Comparison of ENCODE assay signal across 35 cellular contexts in the genomic region with DNA sequence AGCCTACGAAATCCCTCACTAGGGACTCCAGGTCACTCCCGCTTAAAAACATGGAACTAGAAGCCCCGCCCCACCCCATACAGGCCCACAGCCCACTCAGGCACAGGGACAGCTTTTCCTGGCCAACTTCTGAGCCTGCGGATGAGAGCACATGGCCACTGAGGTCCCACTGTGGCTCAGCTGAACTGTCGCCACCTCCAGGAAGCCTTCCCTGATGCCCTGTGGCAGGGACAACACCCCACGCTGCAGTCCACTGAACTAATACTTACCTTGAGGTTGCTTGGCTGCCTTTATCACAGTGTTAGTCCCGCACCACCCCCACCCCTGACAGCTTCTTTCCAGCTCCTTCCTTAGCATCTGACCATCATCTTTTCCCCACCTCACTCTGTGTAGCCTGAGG.
"Had no signal": no experiment of that assay in that cellular context is flagged by ENCODE, and none has a peak within 500 bp of the region (broad histone marks: within the 10 kb centered on the region; RNA-seq: fewer than 3 reads in every experiment).

No MANE protein-coding gene starts in this region.

- H3K4me3 ChIP-seq: adrenal gland, body of pancreas, breast epithelium had no signal

- H3K27me3 ChIP-seq: brain microvascular endothelial cell had no signal

- H3K9me3 Mint-ChIP-seq: activated CD4-positive, alpha-beta T cell treated with anti-CD3 and anti-CD28 coated beads, Interleukin-2, amount 10 ng/mL, durations not matched to agents 24 days and 14 days; activated CD8-positive, alpha-beta T cell treated with anti-CD3 and anti-CD28 coated beads for 36 hours; activated naive CD8-positive, alpha-beta T cell treated with anti-CD3 and anti-CD28 coated beads for 36 hours; activated T-helper 1 cell treated with anti-CD3 and anti-CD28 coated beads, Interleukin-12 subunit alpha, Interleukin-12 subunit beta, Interleukin-2, Interleukin-4 antibody, amounts not matched to agents 30 ng/mL and 10 ng/mL and 1 ng/mL, durations not matched to agents 14 hours and 24 hours and 36 hours had no signal

- H3K4me1 ChIP-seq: adrenal gland, body of pancreas, breast epithelium had no signal

- H3K4me3 Mint-ChIP-seq: activated B cell treated with CpG ODN at 0.5 μM for 24 hours; activated CD4-positive, alpha-beta memory T cell treated with anti-CD3 and anti-CD28 coated beads for 36 hours; activated CD4-positive, alpha-beta T cell treated with anti-CD3 and anti-CD28 coated beads, Interleukin-2, amount 10 ng/mL, durations not matched to agents 24 days and 14 days; activated CD8-positive, alpha-beta T cell treated with anti-CD3 and anti-CD28 coated beads for 36 hours; activated naive CD4-positive, alpha-beta T cell treated with anti-CD3 and anti-CD28 coated beads for 36 hours; activated naive CD8-positive, alpha-beta T cell treated with anti-CD3 and anti-CD28 coated beads for 36 hours; activated T-cell treated with anti-CD3 and anti-CD28 coated beads, Interleukin-2, amount 50 U/mL, for 4 hours; activated T-cell treated with anti-CD3 and anti-CD28 coated beads, Interleukin-2, amount 50 U/mL, for 72 hours; activated T-helper 1 cell treated with anti-CD3 and anti-CD28 coated beads, Interleukin-12 subunit alpha, Interleukin-12 subunit beta, Interleukin-2, Interleukin-4 antibody, amounts not matched to agents 30 ng/mL and 10 ng/mL and 1 ng/mL, durations not matched to agents 14 hours and 24 hours and 36 hours; activated T-helper 17 cell treated with anti-CD3 and anti-CD28 coated beads, Interleukin-2, amount 50 U/mL, for 72 hours; central memory CD8-positive, alpha-beta T cell; T-cell; T-helper 17 cell; T-helper 2 cell treated with Interferon-gamma antibody and Interleukin-4, amounts not matched to agents 5 μg/mL and 100 μg/mL, for 36 hours had no signal

- ATAC-seq: activated CD8-positive, alpha-beta T cell treated with anti-CD3 and anti-CD28 coated beads for 36 hours; activated naive CD4-positive, alpha-beta T cell treated with anti-CD3 and anti-CD28 coated beads, Interleukin-2, amount 50 U/mL, for 72 hours; activated T-cell treated with anti-CD3 and anti-CD28 coated beads, Interleukin-2, amount 50 U/mL, for 4 hours; activated T-cell treated with anti-CD3 and anti-CD28 coated beads, Interleukin-2, amount 50 U/mL, for 72 hours; activated T-helper 17 cell treated with anti-CD3 and anti-CD28 coated beads, Interleukin-2, amount 50 U/mL, for 72 hours; body of pancreas; T-cell; T-helper 17 cell had no signal

- DNase-seq: activated B cell treated with CpG ODN at 0.5 μM for 24 hours; activated CD4-positive, alpha-beta memory T cell treated with anti-CD3 and anti-CD28 coated beads for 36 hours; activated CD4-positive, alpha-beta T cell treated with anti-CD3 and anti-CD28 coated beads for 4 hours; activated CD4-positive, alpha-beta T cell treated with anti-CD3 and anti-CD28 coated beads, Interleukin-2, amount 10 ng/mL, durations not matched to agents 24 days and 14 days; activated CD4-positive, alpha-beta T cell treated with anti-CD3 and anti-CD28 coated beads, Interleukin-2, amount 50 U/mL, for 1 hour; activated CD4-positive, alpha-beta T cell treated with anti-CD3 and anti-CD28 coated beads, Interleukin-2, amount 50 U/mL, for 4 hours; activated CD4-positive, CD25-positive, alpha-beta regulatory T cell treated with anti-CD3 and anti-CD28 coated beads, Interleukin-2, amount 50 U/mL, for 72 hours; activated CD8-positive, alpha-beta memory T cell treated with anti-CD3 and anti-CD28 coated beads, Interleukin-2, amount 50 U/mL, for 4 hours; activated CD8-positive, alpha-beta T cell treated with anti-CD3 and anti-CD28 coated beads for 36 hours; activated effector memory CD4-positive, alpha-beta T cell treated with anti-CD3 and anti-CD28 coated beads, Interleukin-2, amount 50 U/mL, for 16 hours; activated gamma-delta T cell treated with Interleukin-2 at 50 U/mL for 16 hours; activated naive CD4-positive, alpha-beta T cell; activated naive CD4-positive, alpha-beta T cell treated with anti-CD3 and anti-CD28 coated beads for 36 hours; activated naive CD4-positive, alpha-beta T cell treated with anti-CD3 and anti-CD28 coated beads, Interleukin-2, amount 50 U/mL, for 16 hours; activated naive CD8-positive, alpha-beta T cell treated with anti-CD3 and anti-CD28 coated beads for 36 hours; activated T-cell treated with anti-CD3 and anti-CD28 coated beads for 4 hours; activated T-cell treated with anti-CD3 and anti-CD28 coated beads, Interleukin-2, amount 50 U/mL, for 1 hour; activated T-cell treated with anti-CD3 and anti-CD28 coated beads, Interleukin-2, amount 50 U/mL, for 4 hours; activated T-cell treated with anti-CD3 and anti-CD28 coated beads, Interleukin-2, amount 50 U/mL, for 72 hours; adrenal gland; amniotic stem cell; body of pancreas; brain microvascular endothelial cell; caudate nucleus; cerebellar nuclear complex; T-cell; T-helper 17 cell; T-helper 9 cell had no signal

- H3K36me3 Mint-ChIP-seq: activated CD4-positive, alpha-beta memory T cell treated with anti-CD3 and anti-CD28 coated beads for 36 hours; activated naive CD8-positive, alpha-beta T cell treated with anti-CD3 and anti-CD28 coated beads for 36 hours; T-cell had no signal

- H3K27ac ChIP-seq: adrenal gland, body of pancreas, brain microvascular endothelial cell, breast epithelium, VCaP had no signal

- H3K27ac Mint-ChIP-seq: activated B cell treated with CpG ODN at 0.5 μM for 24 hours; activated CD4-positive, alpha-beta memory T cell treated with anti-CD3 and anti-CD28 coated beads for 36 hours; activated CD4-positive, alpha-beta T cell treated with anti-CD3 and anti-CD28 coated beads, Interleukin-2, amount 10 ng/mL, durations not matched to agents 24 days and 14 days; activated CD8-positive, alpha-beta T cell treated with anti-CD3 and anti-CD28 coated beads for 36 hours; activated naive CD4-positive, alpha-beta T cell treated with anti-CD3 and anti-CD28 coated beads for 36 hours; activated naive CD4-positive, alpha-beta T cell treated with anti-CD3 and anti-CD28 coated beads, Interleukin-2, amount 50 U/mL, for 72 hours; activated naive CD8-positive, alpha-beta T cell treated with anti-CD3 and anti-CD28 coated beads for 36 hours; activated T-cell treated with anti-CD3 and anti-CD28 coated beads, Interleukin-2, amount 50 U/mL, for 72 hours; activated T-helper 1 cell treated with anti-CD3 and anti-CD28 coated beads, Interleukin-12 subunit alpha, Interleukin-12 subunit beta, Interleukin-2, Interleukin-4 antibody, amounts not matched to agents 30 ng/mL and 10 ng/mL and 1 ng/mL, durations not matched to agents 14 hours and 24 hours and 36 hours; activated T-helper 17 cell treated with anti-CD3 and anti-CD28 coated beads, Interleukin-2, amount 50 U/mL, for 72 hours; T-cell; T-helper 17 cell; T-helper 2 cell treated with Interferon-gamma antibody and Interleukin-4, amounts not matched to agents 5 μg/mL and 100 μg/mL, for 36 hours had no signal

- H3K36me3 ChIP-seq: adrenal gland, brain microvascular endothelial cell, breast epithelium had no signal

- H3K4me1 Mint-ChIP-seq: activated B cell treated with CpG ODN at 0.5 μM for 24 hours; activated CD4-positive, alpha-beta T cell treated with anti-CD3 and anti-CD28 coated beads, Interleukin-2, amount 10 ng/mL, durations not matched to agents 24 days and 14 days; activated naive CD8-positive, alpha-beta T cell treated with anti-CD3 and anti-CD28 coated beads for 36 hours; activated T-helper 17 cell treated with anti-CD3 and anti-CD28 coated beads, Interleukin-2, amount 50 U/mL, for 72 hours; central memory CD8-positive, alpha-beta T cell; T-cell; T-helper 17 cell had no signal

- H3K9me3 ChIP-seq: adrenal gland had no signal
